8 cellular contexts compared by ENCODE assay signal in the genomic region with DNA sequence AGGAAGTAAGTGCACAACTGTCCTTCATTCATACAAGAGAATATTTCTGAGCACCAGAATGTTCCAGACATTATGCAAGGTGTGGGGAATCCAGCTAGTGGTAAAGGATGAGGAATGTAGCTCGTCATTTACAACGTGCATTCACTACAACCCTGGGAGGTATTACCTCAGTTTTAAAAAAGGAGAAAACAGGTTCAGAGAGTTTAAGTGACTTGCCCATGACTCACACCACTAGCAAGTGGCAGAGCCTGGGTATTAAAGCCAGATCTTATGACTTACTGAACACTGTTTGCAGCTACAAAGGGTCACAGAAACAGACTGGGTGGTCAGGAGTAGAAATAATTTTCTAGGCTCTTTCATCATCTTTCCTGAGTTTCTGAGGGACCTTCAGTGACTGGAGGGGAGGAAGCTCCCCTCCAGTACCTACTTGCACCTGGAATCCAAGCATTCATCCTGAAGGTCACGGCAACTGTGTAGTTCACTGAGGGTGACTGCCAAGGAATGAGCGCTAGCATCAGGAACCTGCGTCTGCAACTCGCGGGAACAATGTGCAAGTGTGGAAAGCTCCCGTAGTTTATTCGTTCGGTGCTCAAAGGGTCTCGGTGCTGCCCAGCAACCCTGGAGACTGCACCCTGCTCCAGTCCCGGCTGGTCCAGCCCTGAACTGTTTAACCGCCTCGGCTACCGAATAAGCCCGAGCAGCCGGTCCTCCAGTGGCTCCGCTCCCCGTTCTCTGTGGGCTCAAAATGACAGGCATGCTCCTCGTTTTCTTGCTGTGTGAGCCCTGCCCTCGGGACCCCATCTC.
DNase-seq lines count a peak whose midpoint lies in the region; ATAC-seq and TF ChIP-seq lines count a peak whose summit lies in the region.

No MANE protein-coding gene starts in this region.

- H3K9me3 Mint-ChIP-seq in stimulated activated memory B cell treated with anti-CD40 and anti-IgM and Interleukin-4, amounts not matched to agents 10 μg/mL and 1 μg/mL and 100 μg/mL, for 72 hours = no peaks in the 10 kb centered on the region

- no peaks in the 10 kb centered on the region for H4K20me1 ChIP-seq in DOHH2 (ENCODE audit: control insufficient read depth, insufficient read depth, low read depth, low read length)

- peak overlapping the region; percentile 88 for H3K4me3 ChIP-seq in DOHH2 (ENCODE audit: low read length)
- peak overlapping the region; percentile 79 for H3K4me3 ChIP-seq in astrocyte of the cerebellum (ENCODE audit: low read depth, low read length)

- H3K4me2 ChIP-seq in DOHH2 (ENCODE audit: low read length) = peak overlapping the region; percentile 74

- in situ Hi-C loops in KBM-7 (cut with MboI; ENCODE audit: low pct_unique_long_range_greater_than_20kb, low sequenced_read_pairs) (no loop called here), astrocyte of the cerebellum (cut with HindIII; ENCODE audit: low sequenced_read_pairs) (no loop called here)

- no peak for TF ChIP-seq CTCF in DOHH2 (IDR thresholded peaks at IDR 0.05; ENCODE audit: low read depth, low read length, poor library complexity, severe bottlenecking)
- no peak for TF ChIP-seq CTCF in astrocyte of the cerebellum (IDR thresholded peaks at IDR 0.05; ENCODE audit: low read depth, low read length, missing control alignments)

- no peaks in the 10 kb centered on the region for H3K27me3 Mint-ChIP-seq in stimulated activated memory B cell treated with anti-CD40 and anti-IgM and Interleukin-4, amounts not matched to agents 10 μg/mL and 1 μg/mL and 100 μg/mL, for 72 hours

- H3K9me2 ChIP-seq in DOHH2 (replicated peaks; ENCODE audit: control insufficient read depth, low read length) = no peaks in the 10 kb centered on the region

- H3K27me3 ChIP-seq in DOHH2 (ENCODE audit: control insufficient read depth, low read length) = no peaks in the 10 kb centered on the region

- no peaks in the 10 kb centered on the region for H3K4me1 Mint-ChIP-seq in stimulated activated memory B cell treated with anti-CD40 and anti-IgM and Interleukin-4, amounts not matched to agents 10 μg/mL and 1 μg/mL and 100 μg/mL, for 72 hours

- no peak overlapping the region for H3K27ac ChIP-seq in DOHH2 (ENCODE audit: low read depth, low read length)

- H3K36me3 ChIP-seq in DOHH2 (ENCODE audit: control insufficient read depth, low read length) = peaks cover 49% of the 10 kb centered on the region

- DNase-seq in KBM-7 (peak; percentile 18), astrocyte of the cerebellum (ENCODE audit: low read depth) (peak; percentile 89), iris pigment epithelial cell (ENCODE audit: low read depth) (peak; percentile 98), NCI-H524 treated with DMSO at 0.1 percent for 48 hours (lab: John Stamatoyannopoulos, UW) (no peak), midbrain (lab: John Stamatoyannopoulos, UW) (no peak)

- no peak overlapping the region for H3K27ac Mint-ChIP-seq in stimulated activated memory B cell treated with anti-CD40 and anti-IgM and Interleukin-4, amounts not matched to agents 10 μg/mL and 1 μg/mL and 100 μg/mL, for 72 hours

- H3K79me2 ChIP-seq in DOHH2 (ENCODE audit: control insufficient read depth, low read length) = peaks cover 20% of the 10 kb centered on the region

- no peaks in the 10 kb centered on the region for H3K9me3 ChIP-seq in DOHH2 (ENCODE audit: control insufficient read depth, insufficient read depth, low read length)

- peak; percentile 27 for ATAC-seq in GM21529 (IDR thresholded peaks at IDR 0.05; ENCODE audit: unreplicated experiment)
- ATAC-seq in stimulated activated memory B cell treated with anti-CD40 and anti-IgM and Interleukin-4, amounts not matched to agents 10 μg/mL and 1 μg/mL and 100 μg/mL, for 72 hours = peak; percentile 50

- peaks cover 32% of the 10 kb centered on the region for H3K36me3 Mint-ChIP-seq in stimulated activated memory B cell treated with anti-CD40 and anti-IgM and Interleukin-4, amounts not matched to agents 10 μg/mL and 1 μg/mL and 100 μg/mL, for 72 hours

- peaks cover 7% of the 10 kb centered on the region; the same call in 1 of the 2 replicates for H3F3A ChIP-seq in DOHH2 (ENCODE audit: control insufficient read depth, insufficient read depth)

- peaks cover 31% of the 10 kb centered on the region for H3K4me1 ChIP-seq in DOHH2 (ENCODE audit: control insufficient read depth, low read length)

- no peak overlapping the region for H3K4me3 Mint-ChIP-seq in stimulated activated memory B cell treated with anti-CD40 and anti-IgM and Interleukin-4, amounts not matched to agents 10 μg/mL and 1 μg/mL and 100 μg/mL, for 72 hours

Comparison
In these comparisons a context has a peak if more than half of its experiments do, and no peak if none do; other contexts are left out.
1. DNase-seq: peak in KBM-7 (single experiment), astrocyte of the cerebellum (single experiment) and iris pigment epithelial cell (single experiment); none in NCI-H524 treated with DMSO at 0.1 percent for 48 hours (single experiment) and midbrain (single experiment).